In genomic region chr6:13397359-13398080, GRCh38 we compare ENCODE assay signal across 8 cellular contexts.
DNase-seq lines count a peak whose midpoint lies in the region; ATAC-seq lines count a peak whose summit lies in the region.

No MANE protein-coding gene starts in this region.

- ATAC-seq in GM18519 (IDR thresholded peaks at IDR 0.05; ENCODE audit: low FRiP score, unreplicated experiment) (peak; percentile 40), HG02571 (IDR thresholded peaks at IDR 0.05; ENCODE audit: unreplicated experiment) (peak; percentile 70)

- DNase-seq in NAMALWA (ENCODE audit: low spot score) (peak; percentile 76), germinal center (ENCODE audit: low spot score) (peak; percentile 91)
- no peak for DNase-seq in stimulated activated CD4-positive, alpha-beta T cell treated with anti-CD3 and anti-CD28 coated beads, Interleukin-1b, Interleukin-23, amount 100 ng/mL, for 48 hours
- DNase-seq in activated CD8-positive, alpha-beta memory T cell treated with anti-CD3 and anti-CD28 coated beads for 24 hours: no peak
- DNase-seq in central memory CD4-positive, alpha-beta T cell: no peak
- no peak for DNase-seq in activated naive CD4-positive, alpha-beta T cell treated with Interleukin-2 at 50 U/mL for 16 hours

Comparison
In these comparisons a context has a peak if more than half of its experiments do, and no peak if none do; other contexts are left out.
1. DNase-seq: peak in NAMALWA (single experiment) and germinal center (single experiment); none in stimulated activated CD4-positive, alpha-beta T cell treated with anti-CD3 and anti-CD28 coated beads, Interleukin-1b, Interleukin-23, amount 100 ng/mL, for 48 hours (single experiment), activated CD8-positive, alpha-beta memory T cell treated with anti-CD3 and anti-CD28 coated beads for 24 hours (single experiment), central memory CD4-positive, alpha-beta T cell (single experiment) and activated naive CD4-positive, alpha-beta T cell treated with Interleukin-2 at 50 U/mL for 16 hours (single experiment).